In the genomic region with DNA sequence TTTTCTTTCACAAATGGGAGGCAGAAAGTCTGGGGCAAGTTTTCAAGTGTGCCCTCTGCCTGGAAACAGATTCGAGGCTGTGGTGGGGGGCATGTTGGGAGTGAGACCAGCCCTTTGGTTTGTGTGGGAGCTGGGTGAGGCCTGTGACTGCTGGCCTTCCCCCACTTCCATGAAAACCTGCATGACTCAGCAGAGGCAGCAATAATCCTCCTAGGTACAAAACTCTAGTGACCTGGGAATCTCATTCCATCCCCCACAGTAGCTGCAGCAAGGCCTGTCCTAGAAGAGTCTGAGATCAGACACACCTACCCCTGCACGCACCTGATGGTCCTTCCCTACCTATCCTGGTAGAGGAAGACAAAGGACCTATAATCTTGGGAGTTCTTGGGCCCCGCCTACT, we compare ENCODE assay signal across 21 cellular contexts.
"Had no signal": no experiment of that assay in that cellular context is flagged by ENCODE, and none has a peak within 500 bp of the region (broad histone marks: within the 10 kb centered on the region; RNA-seq: fewer than 3 reads in every experiment).

No MANE protein-coding gene starts in this region.

- H3K27ac ChIP-seq: esophagus squamous epithelium, heart right ventricle, tibial artery had no signal

- H3K4me1 ChIP-seq: esophagus squamous epithelium, heart right ventricle, tibial artery had no signal

- H3K9me3 Mint-ChIP-seq: effector memory CD8-positive, alpha-beta T cell had no signal

- H3K4me3 ChIP-seq: esophagus squamous epithelium, heart right ventricle, tibial artery had no signal

- H3K27ac Mint-ChIP-seq: activated naive CD4-positive, alpha-beta T cell treated with anti-CD3 and anti-CD28 coated beads, Interleukin-2, amount 50 U/mL, for 72 hours; effector memory CD8-positive, alpha-beta T cell; immature natural killer cell; nephron progenitor cell had no signal

- H3K4me1 Mint-ChIP-seq: immature natural killer cell, nephron progenitor cell had no signal

- DNase-seq: activated CD4-positive, alpha-beta T cell treated with anti-CD3 and anti-CD28 coated beads, Interleukin-2, amount 50 U/mL, for 1 hour; activated CD8-positive, alpha-beta memory T cell treated with anti-CD3 and anti-CD28 coated beads for 24 hours; activated gamma-delta T cell; caudate nucleus; effector memory CD8-positive, alpha-beta T cell; esophagus squamous epithelium; heart right ventricle; immature natural killer cell; left ventricle myocardium superior; mesenchymal stem cell; nephron progenitor cell; occipital lobe; posterior cingulate gyrus; stimulated activated CD4-positive, alpha-beta T cell treated with anti-CD3 and anti-CD28 coated beads, Interleukin-12 subunit alpha, Interleukin-12 subunit beta, amount 100 ng/mL, for 4 hours; stimulated activated CD4-positive, alpha-beta T cell treated with anti-CD3 and anti-CD28 coated beads, Interleukin-1b, Interleukin-23, amount 100 ng/mL, for 48 hours; stimulated activated CD8-positive, alpha-beta memory T cell treated with anti-CD3 and anti-CD28 coated beads, Interleukin-4, amount 100 ng/mL, for 48 hours; stimulated activated naive CD8-positive, alpha-beta T cell treated with anti-CD3 and anti-CD28 coated beads, Interleukin-15, Interleukin-2, amounts not matched to agents 100 U/mL and 50 U/mL, for 24 hours; substantia nigra; SW 1271; tibial artery had no signal

- H3K27me3 ChIP-seq: esophagus squamous epithelium, heart right ventricle, tibial artery had no signal

- H3K4me3 Mint-ChIP-seq: effector memory CD8-positive, alpha-beta T cell; immature natural killer cell; nephron progenitor cell had no signal

- H3K9me3 ChIP-seq: esophagus squamous epithelium, tibial artery had no signal

- ATAC-seq: activated naive CD4-positive, alpha-beta T cell treated with anti-CD3 and anti-CD28 coated beads, Interleukin-2, amount 50 U/mL, for 72 hours; effector memory CD8-positive, alpha-beta T cell; heart right ventricle; left ventricle myocardium superior; stimulated activated naive CD8-positive, alpha-beta T cell treated with anti-CD3 and anti-CD28 coated beads, Interleukin-15, Interleukin-2, amounts not matched to agents 100 U/mL and 50 U/mL, for 24 hours had no signal

- H3K36me3 ChIP-seq: esophagus squamous epithelium, heart right ventricle, tibial artery had no signal
